Comparison of ENCODE assay signal across 35 cellular contexts in the genomic region with DNA sequence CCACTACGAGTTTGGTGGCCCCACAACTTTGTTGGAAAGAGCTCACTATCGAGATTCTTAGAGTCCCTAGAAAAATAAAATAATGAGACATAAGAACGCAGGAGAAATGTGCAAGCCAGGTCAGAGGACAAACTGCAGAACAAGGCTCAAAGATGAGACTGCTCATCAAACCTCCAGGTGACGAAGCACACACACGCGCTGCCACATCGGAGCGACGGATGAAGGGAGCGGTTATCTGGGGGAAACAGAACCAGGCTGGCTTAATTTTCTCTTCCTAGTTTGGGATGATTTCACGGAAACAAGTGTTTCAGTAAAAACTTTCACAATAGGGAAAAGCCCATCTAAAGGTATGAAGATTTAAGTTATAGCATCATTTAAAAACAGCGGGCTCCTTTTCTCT.
"Had no signal": no experiment of that assay in that cellular context is flagged by ENCODE, and none has a peak within 500 bp of the region (broad histone marks: within the 10 kb centered on the region; RNA-seq: fewer than 3 reads in every experiment).

No MANE protein-coding gene starts in this region.

- DNase-seq: Karpas-422, Kasumi-1, MG63, MM.1S, NCI-H1048, NCI-H1092, NCI-H1092 treated with DMSO at 0.1 percent for 48 hours, NCI-H1105, NCI-H1105 treated with DMSO at 0.1 percent for 48 hours, NCI-H1417, NCI-H1417 treated with DMSO at 0.1 percent for 48 hours, NCI-H1436, NCI-H1436 treated with DMSO at 0.1 percent for 48 hours, NCI-H146, NCI-H1694, NCI-H1694 treated with DMSO at 0.1 percent for 48 hours, NCI-H187, NCI-H187 treated with DMSO at 0.1 percent for 48 hours, NCI-H1930, NCI-H2029, NCI-H2029 treated with DMSO at 0.1 percent for 48 hours, NCI-H2081, NCI-H2081 treated with DMSO at 0.1 percent for 48 hours, NCI-H2107, NCI-H2171, NCI-H2171 treated with DMSO at 0.1 percent for 48 hours, NCI-H2227 treated with DMSO at 0.1 percent for 48 hours, NCI-H226, NCI-H345, NCI-H446, NCI-H446 treated with DMSO at 0.1 percent for 48 hours, NCI-H510A, NCI-H510A treated with DMSO at 0.1 percent for 48 hours, NCI-H524, NCI-H524 treated with DMSO at 0.1 percent for 48 hours had no signal

- H3K27me3 ChIP-seq: MG63 had no signal

- H3K36me3 ChIP-seq: MG63 had no signal

- H3K9me3 ChIP-seq: MG63 had no signal

- H3K4me3 ChIP-seq: MG63 had no signal
